Comparison of ENCODE assay signal across 10 cellular contexts in the genomic region with DNA sequence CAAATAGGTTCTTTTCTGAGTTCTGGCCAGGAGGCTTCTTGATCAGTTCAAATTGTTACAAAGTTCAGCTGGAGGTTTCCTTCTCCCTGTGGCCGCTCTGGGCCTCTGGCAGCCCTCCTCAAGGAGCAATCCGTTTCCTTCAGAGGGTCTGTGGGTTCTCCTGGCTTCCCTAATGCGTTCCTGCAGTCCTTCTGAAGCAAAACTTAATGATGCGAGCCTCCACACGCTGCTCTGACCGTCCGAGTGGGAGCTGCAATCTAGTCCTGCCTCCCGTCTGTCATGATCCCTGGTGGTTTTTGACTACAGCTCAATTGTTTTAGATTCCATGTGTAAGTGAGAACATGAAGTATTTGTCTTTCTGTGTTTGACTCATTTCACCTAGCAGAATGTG. TPM values are rescaled to one million over a fixed set of nuclear protein-coding genes. Genes with fewer than 3 reads are reported as not detected.
DNase-seq lines count a peak whose midpoint lies in the region; ATAC-seq and TF ChIP-seq lines count a peak whose summit lies in the region.
"Had no signal": no experiment of that assay in that cellular context is flagged by ENCODE, and none has a peak within 500 bp of the region (broad histone marks: within the 10 kb centered on the region; RNA-seq: fewer than 3 reads in every experiment).

No MANE protein-coding gene starts in this region.

- H3K4me3 ChIP-seq in A673 (ENCODE audit: low read depth, low read length, poor library complexity, severe bottlenecking) = peak overlapping the region; percentile 49
- no peak overlapping the region for H3K4me3 ChIP-seq in HAP-1
- H3K4me3 ChIP-seq in gastroesophageal sphincter = peak overlapping the region in 1 of 2 donors; percentile 56

- H3K9me3 Mint-ChIP-seq in HFFc6 = no peaks in the 10 kb centered on the region
- no peaks in the 10 kb centered on the region for H3K9me3 Mint-ChIP-seq in activated naive CD8-positive, alpha-beta T cell treated with anti-CD3 and anti-CD28 coated beads, Interleukin-2, amount 50 U/mL, for 24 hours

- no peaks in the 10 kb centered on the region for H3K36me3 Mint-ChIP-seq in HFFc6 (ENCODE audit: low read depth)
- no peaks in the 10 kb centered on the region for H3K36me3 Mint-ChIP-seq in activated naive CD8-positive, alpha-beta T cell treated with anti-CD3 and anti-CD28 coated beads, Interleukin-2, amount 50 U/mL, for 24 hours (ENCODE audit: low read depth)

- no peak for TF ChIP-seq POLR2A in gastroesophageal sphincter (IDR thresholded peaks at IDR 0.05)

- CTCF ChIA-PET in A673 (lab: Charles Lee) = interaction anchor here (0.5 to 1.2 kb wide), 6 partner anchors 12 to 129 kb away, joined by 3 to 8 read pairs (median 3); no protein-coding TSS in a partner anchor

- no peaks in the 10 kb centered on the region for H3K27me3 ChIP-seq in A673 (replicated peaks; ENCODE audit: insufficient read depth, low read depth, low read length, poor library complexity)
- no peaks in the 10 kb centered on the region for H3K27me3 ChIP-seq in HAP-1 (ENCODE audit: low read depth)
- peaks cover 10% of the 10 kb centered on the region for H3K27me3 ChIP-seq in gastroesophageal sphincter

- H3K9me3 ChIP-seq in A673 (ENCODE audit: low read depth, low read length, poor library complexity, severe bottlenecking) (no peaks in the 10 kb centered on the region), HAP-1 (peaks cover 5% of the 10 kb centered on the region), gastroesophageal sphincter (no peaks in the 10 kb centered on the region)

- 52 to 55% methylated on average over 6 to 8 of the region's 8 CpGs for WGBS in gastroesophageal sphincter (ENCODE audit: low coverage in 1 of 2), 2 donors

- H3K27ac ChIP-seq in A673 (ENCODE audit: low read depth, low read length, poor library complexity, severe bottlenecking) = peak overlapping the region; percentile 41
- H3K27ac ChIP-seq in gastroesophageal sphincter = no peak overlapping the region

- H3K36me3 ChIP-seq in A673 (ENCODE audit: insufficient read depth, low read length, poor library complexity, severe bottlenecking) (no peaks in the 10 kb centered on the region), HAP-1 (replicated peaks) (no peaks in the 10 kb centered on the region; the same call in 1 of the 2 replicates), gastroesophageal sphincter (no peaks in the 10 kb centered on the region)

- TF ChIP-seq CTCF in A673 (conservative IDR thresholded peaks at IDR 0.05; ENCODE audit: low read depth, low read length) (no peak), HFFc6 (IDR thresholded peaks at IDR 0.05) (no peak), gastroesophageal sphincter (IDR thresholded peaks at IDR 0.05) (no peak)

- H3K27ac Mint-ChIP-seq in HFFc6 = no peak overlapping the region
- H3K27ac Mint-ChIP-seq in activated naive CD8-positive, alpha-beta T cell treated with anti-CD3 and anti-CD28 coated beads, Interleukin-2, amount 50 U/mL, for 24 hours = peak overlapping the region; percentile 20

- POLR2A ChIA-PET in A673 (lab: Charles Lee; ENCODE audit: low non-redundant PET) = interaction anchor here (0.6 kb wide), 1 partner anchor 34 kb away, joined by 3 read pairs; no protein-coding TSS in a partner anchor

- in situ Hi-C loops in HAP-1 (cut with MboI; ENCODE audit: low sequenced_read_pairs) = loop anchor here (5.0 kb wide), 1 partner anchor 59 kb away; no protein-coding TSS in a partner anchor

- no peak for TF ChIP-seq EP300 in gastroesophageal sphincter (IDR thresholded peaks at IDR 0.05)

- no peak for DNase-seq in A673 (ENCODE audit: low spot score)
- no peak for DNase-seq in HFFc6
- no peak for DNase-seq in activated naive CD8-positive, alpha-beta T cell treated with anti-CD3 and anti-CD28 coated beads, Interleukin-2, amount 50 U/mL, for 24 hours
- DNase-seq in midbrain (lab: John Stamatoyannopoulos, UW) = peak; percentile 15
- no peak for DNase-seq in SK-N-DZ (ENCODE audit: low spot score)
- DNase-seq in HAP-1 (ENCODE audit: low spot score in 2 of 2) = no peak
- no peak for DNase-seq in COR-L47 (lab: John Stamatoyannopoulos, UW)

- no peak for ATAC-seq in activated naive CD8-positive, alpha-beta T cell treated with anti-CD3 and anti-CD28 coated beads, Interleukin-2, amount 50 U/mL, for 24 hours
- ATAC-seq in gastroesophageal sphincter = no peak

- H3K4me1 Mint-ChIP-seq in HFFc6 (ENCODE audit: low read depth) = peaks cover 12% of the 10 kb centered on the region
- peaks cover 11% of the 10 kb centered on the region for H3K4me1 Mint-ChIP-seq in activated naive CD8-positive, alpha-beta T cell treated with anti-CD3 and anti-CD28 coated beads, Interleukin-2, amount 50 U/mL, for 24 hours

- peaks cover 5% of the 10 kb centered on the region for H3K4me1 ChIP-seq in A673 (ENCODE audit: insufficient read depth, low read length, poor library complexity, severe bottlenecking)
- H3K4me1 ChIP-seq in HAP-1 = peaks cover 4% of the 10 kb centered on the region
- peaks cover 0 to 15% (median 0%) of the 10 kb centered on the region in 3 donors for H3K4me1 ChIP-seq in gastroesophageal sphincter

- BruUV-seq in A673 (replicated peaks; lab: Mats Ljungman, UMichigan) = no TSS peak

- H3K4me3 Mint-ChIP-seq in HFFc6 = peak overlapping the region; percentile 86
- H3K4me3 Mint-ChIP-seq in activated naive CD8-positive, alpha-beta T cell treated with anti-CD3 and anti-CD28 coated beads, Interleukin-2, amount 50 U/mL, for 24 hours = peak overlapping the region; percentile 75

- intact Hi-C loops in A673 (cut with micrococcal nuclease; ENCODE audit: unreplicated experiment) = loop anchor here (2.0 kb wide), 1 partner anchor 57 kb away; no protein-coding TSS in a partner anchor

- peaks cover 11% of the 10 kb centered on the region for H3K27me3 Mint-ChIP-seq in HFFc6 (ENCODE audit: insufficient read depth)
- peaks cover 3% of the 10 kb centered on the region for H3K27me3 Mint-ChIP-seq in activated naive CD8-positive, alpha-beta T cell treated with anti-CD3 and anti-CD28 coated beads, Interleukin-2, amount 50 U/mL, for 24 hours

RNA-seq across cellular contexts. Expression of gene DEFB132, which starts 8.7 kb away (rescaled TPM):
- total RNA-seq in A673 (2021) = not detected in 2 replicates
- total RNA-seq in HFFc6 (2021; fragmentation: NEBNext Ultra II Directional; extraction: Animal tissue kit (Norgen Biotek cat#: 25700)) = not detected
- not detected in 2 replicates for polyA plus RNA-seq in SK-N-DZ (2014; cell fraction: cytosol; rRNA removed)
- polyA plus RNA-seq in SK-N-DZ (2014; cell fraction: nucleus; rRNA removed) = not detected in 2 replicates
- not detected for total RNA-seq in gastroesophageal sphincter
- total RNA-seq: H4, myocyte had no signal

RNA-seq across cellular contexts. Expression of gene C20orf96, which starts 24.3 kb away (rescaled TPM):
- total RNA-seq in A673 (2021) = 21.7 and 26.3 TPM in 2 replicates
- total RNA-seq in HFFc6 (2021; fragmentation: NEBNext Ultra II Directional; extraction: Animal tissue kit (Norgen Biotek cat#: 25700)) = 1 to 10 TPM; 2.9 to 3.5 (median 3.2) TPM
- polyA plus RNA-seq in SK-N-DZ (2014; cell fraction: cytosol; rRNA removed) = 12.8 and 13.3 TPM in 2 replicates
- polyA plus RNA-seq in SK-N-DZ (2014; cell fraction: nucleus; rRNA removed) = 23.2 and 73.6 TPM in 2 replicates
- total RNA-seq in gastroesophageal sphincter = 1 to 10 TPM in 2 of 4 donors, under 1 TPM in 2; 0.67 to 3.1 (median 1.3) TPM

RNA-seq across cellular contexts. Expression of gene ZCCHC3, which starts 31.2 kb away (rescaled TPM):
- total RNA-seq in A673 (2021) (38.0 and 39.6 TPM in 2 replicates), gastroesophageal sphincter (10 to 100 TPM; 17.4 to 24.0 (median 21.4) TPM)
- 10 to 100 TPM; 10.9 to 11.7 (median 11.4) TPM for total RNA-seq in HFFc6 (2021; fragmentation: NEBNext Ultra II Directional; extraction: Animal tissue kit (Norgen Biotek cat#: 25700))
- polyA plus RNA-seq in SK-N-DZ (2014; cell fraction: cytosol; rRNA removed) = 15.5 and 26.9 TPM in 2 replicates
- polyA plus RNA-seq in SK-N-DZ (2014; cell fraction: nucleus; rRNA removed) = 18.5 and 21.7 TPM in 2 replicates

RNA-seq across cellular contexts. Expression of gene DEFB129, which starts 39.1 kb away (rescaled TPM):
- total RNA-seq in A673 (2021) = not detected in 2 replicates
- total RNA-seq in HFFc6 (2021; fragmentation: NEBNext Ultra II Directional; extraction: Animal tissue kit (Norgen Biotek cat#: 25700)) = not detected
- not detected in 2 replicates for polyA plus RNA-seq in SK-N-DZ (2014; cell fraction: cytosol; rRNA removed)
- polyA plus RNA-seq in SK-N-DZ (2014; cell fraction: nucleus; rRNA removed) = not detected in 2 replicates
- not detected for total RNA-seq in gastroesophageal sphincter
- total RNA-seq: H4, myocyte had no signal

RNA-seq across cellular contexts. Expression of gene SOX12, which starts 59.1 kb away (rescaled TPM):
- total RNA-seq in A673 (2021) (41.0 and 51.0 TPM in 2 replicates), gastroesophageal sphincter (1 to 10 TPM; 3.4 to 7.3 (median 5.9) TPM)
- total RNA-seq in HFFc6 (2021; fragmentation: NEBNext Ultra II Directional; extraction: Animal tissue kit (Norgen Biotek cat#: 25700)) = 10 to 100 TPM; 24.5 to 26.3 (median 25.0) TPM
- 17.4 and 22.3 TPM in 2 replicates for polyA plus RNA-seq in SK-N-DZ (2014; cell fraction: cytosol; rRNA removed)
- 24.7 and 43.1 TPM in 2 replicates for polyA plus RNA-seq in SK-N-DZ (2014; cell fraction: nucleus; rRNA removed)
